ENCODE assay signal across 7 cellular contexts in the genomic region with DNA sequence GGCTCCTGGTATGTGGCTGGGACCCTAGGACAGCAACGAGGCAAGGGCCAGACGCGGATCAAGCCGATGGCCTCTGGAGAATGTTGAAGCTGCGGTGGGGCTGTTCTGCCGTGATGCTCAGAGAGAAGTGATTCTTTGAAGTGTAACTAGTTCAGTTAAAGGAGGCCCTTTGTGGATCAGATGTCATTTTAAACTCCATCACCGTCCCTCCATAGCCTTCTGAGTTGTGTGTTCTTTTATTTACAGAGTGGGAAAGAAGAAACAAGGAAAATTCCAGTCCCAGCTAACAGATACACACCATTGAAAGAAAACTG. TPM values are rescaled to one million over a fixed set of nuclear protein-coding genes. Genes with fewer than 3 reads are reported as not detected.
DNase-seq lines count a peak whose midpoint lies in the region; ATAC-seq and TF ChIP-seq lines count a peak whose summit lies in the region.

No MANE protein-coding gene starts in this region.

- H3K9ac ChIP-seq in iPS-20b (ENCODE audit: low read depth, low read length): peak overlapping the region; percentile 93

- no peaks in the 10 kb centered on the region for H3K9me3 Mint-ChIP-seq in activated T-helper 2 cell treated with anti-CD3 and anti-CD28 coated beads, Interferon-gamma antibody, Interleukin-2, Interleukin-4, amounts not matched to agents 10 μg/mL and 5 μg/mL and 100 μg/mL, durations not matched to agents 14 hours and 24 hours and 36 hours

- no peaks in the 10 kb centered on the region for H3K27me3 Mint-ChIP-seq in activated T-helper 2 cell treated with anti-CD3 and anti-CD28 coated beads, Interferon-gamma antibody, Interleukin-2, Interleukin-4, amounts not matched to agents 10 μg/mL and 5 μg/mL and 100 μg/mL, durations not matched to agents 14 hours and 24 hours and 36 hours (ENCODE audit: low read depth)

- H3K27me3 ChIP-seq in iPS-20b (ENCODE audit: insufficient read depth, low read length) (no peaks in the 10 kb centered on the region), stomach (no peaks in the 10 kb centered on the region)

- H3K36me3 ChIP-seq in iPS-20b (ENCODE audit: insufficient read depth, low read depth, low read length) (peaks cover 36% of the 10 kb centered on the region), stomach (peaks cover 18 to 32% (median 30%) of the 10 kb centered on the region in 4 donors)

- H3K27ac ChIP-seq in iPS-20b (ENCODE audit: low read length) (peak overlapping the region; percentile 49), stomach (peak overlapping the region; percentile 67 to 91 (median 90))

- H3K4me3 Mint-ChIP-seq in activated T-helper 2 cell treated with anti-CD3 and anti-CD28 coated beads, Interferon-gamma antibody, Interleukin-2, Interleukin-4, amounts not matched to agents 10 μg/mL and 5 μg/mL and 100 μg/mL, durations not matched to agents 14 hours and 24 hours and 36 hours (ENCODE audit: low read depth): peak overlapping the region; percentile 95

- H3K27ac Mint-ChIP-seq in activated T-helper 2 cell treated with anti-CD3 and anti-CD28 coated beads, Interferon-gamma antibody, Interleukin-2, Interleukin-4, amounts not matched to agents 10 μg/mL and 5 μg/mL and 100 μg/mL, durations not matched to agents 14 hours and 24 hours and 36 hours: peak overlapping the region; percentile 99

- peak overlapping the region; percentile 88 for H3K4me3 ChIP-seq in iPS-20b (ENCODE audit: low read length)
- H3K4me3 ChIP-seq in stomach: peak overlapping the region; percentile 81 to 94 (median 88)

- H3K4me1 Mint-ChIP-seq in activated T-helper 2 cell treated with anti-CD3 and anti-CD28 coated beads, Interferon-gamma antibody, Interleukin-2, Interleukin-4, amounts not matched to agents 10 μg/mL and 5 μg/mL and 100 μg/mL, durations not matched to agents 14 hours and 24 hours and 36 hours (ENCODE audit: low read depth): peaks cover 35% of the 10 kb centered on the region

- ATAC-seq in HG02623 (IDR thresholded peaks at IDR 0.05; ENCODE audit: unreplicated experiment) (peak; percentile 9), GM21447 (IDR thresholded peaks at IDR 0.05; ENCODE audit: unreplicated experiment) (no peak)

- DNase-seq in activated T-helper 2 cell treated with anti-CD3 and anti-CD28 coated beads, Interferon-gamma antibody, Interleukin-2, Interleukin-4, amounts not matched to agents 10 μg/mL and 5 μg/mL and 100 μg/mL, durations not matched to agents 14 hours and 24 hours and 36 hours (ENCODE audit: low spot score): no peak
- DNase-seq in stomach (no peak), hippocampal formation (lab: John Stamatoyannopoulos, UW) (no peak), posterior vena cava (ENCODE audit: low spot score) (no peak)

- H3K9me3 ChIP-seq in iPS-20b (ENCODE audit: insufficient read depth, low read depth, low read length) (no peaks in the 10 kb centered on the region), stomach (no peaks in the 10 kb centered on the region)

- no peak for TF ChIP-seq POLR2A in stomach (IDR thresholded peaks at IDR 0.05)

- no peak for TF ChIP-seq CTCF in stomach (IDR thresholded peaks at IDR 0.05)

- 0 to 3% (median 0%) methylated on average over 7 of the region's 7 CpGs for WGBS in stomach, 5 donors

- intact Hi-C loops in activated T-helper 2 cell treated with anti-CD3 and anti-CD28 coated beads, Interferon-gamma antibody, Interleukin-2, Interleukin-4, amounts not matched to agents 10 μg/mL and 5 μg/mL and 100 μg/mL, durations not matched to agents 14 hours and 24 hours and 36 hours (cut with micrococcal nuclease): loop anchor here (5.0 to 10.0 kb wide), 3 partner anchors 44 to 287 kb away; a partner anchor contains a TSS
- intact Hi-C loops in stomach (cut with DNase I; ENCODE audit: low total_unique reads) (no loop called here), posterior vena cava (cut with DNase I) (no loop called here)

- TF ChIP-seq EP300 in stomach (IDR thresholded peaks at IDR 0.05): no peak

- H3K36me3 Mint-ChIP-seq in activated T-helper 2 cell treated with anti-CD3 and anti-CD28 coated beads, Interferon-gamma antibody, Interleukin-2, Interleukin-4, amounts not matched to agents 10 μg/mL and 5 μg/mL and 100 μg/mL, durations not matched to agents 14 hours and 24 hours and 36 hours (ENCODE audit: low read depth): peaks cover 43% of the 10 kb centered on the region

- peaks cover 9% of the 10 kb centered on the region; the same call in 1 of the 2 replicates for H3K4me1 ChIP-seq in iPS-20b (ENCODE audit: insufficient read depth, low read length)
- peaks cover 22 to 48% (median 36%) of the 10 kb centered on the region in 4 donors for H3K4me1 ChIP-seq in stomach

RNA-seq across cellular contexts. Expression of a gene that starts 0.4 kb away (rescaled TPM):
- 24.5 and 24.7 TPM in 2 replicates for total RNA-seq in activated T-helper 2 cell treated with anti-CD3 and anti-CD28 coated beads, Interferon-gamma antibody, Interleukin-2, Interleukin-4, amounts not matched to agents 10 μg/mL and 5 μg/mL and 100 μg/mL, durations not matched to agents 14 hours and 24 hours and 36 hours
- 10 to 100 TPM; 15.2 to 65.8 (median 21.4) TPM for total RNA-seq in stomach
- polyA plus RNA-seq in stomach: 10 to 100 TPM in 2 of 3 donors, 1 to 10 TPM in 1; 6.1 to 13.6 (median 11.8) TPM
- 10 to 100 TPM; 12.8 to 15.9 TPM for total RNA-seq in posterior vena cava
